24 cellular contexts compared by ENCODE assay signal in the genomic region with DNA sequence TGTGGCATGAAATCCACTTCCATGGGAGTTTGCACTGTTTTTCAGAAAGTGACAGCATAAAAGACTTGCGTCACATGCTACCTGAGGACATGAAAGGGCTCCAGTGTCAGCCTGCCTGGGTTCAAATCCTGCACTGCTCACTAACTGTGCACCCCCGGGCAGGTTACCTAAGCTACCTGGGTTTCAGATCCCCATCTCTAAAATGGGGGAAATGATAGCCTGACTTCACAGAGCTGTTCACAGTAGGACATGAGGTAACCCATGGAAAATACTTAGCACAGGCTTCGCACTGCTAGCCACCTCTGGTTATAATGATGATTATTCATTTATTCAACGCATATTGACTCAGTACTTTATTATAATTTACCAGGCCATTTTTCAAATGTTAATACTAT. TPM values are rescaled to one million over a fixed set of nuclear protein-coding genes. Genes with fewer than 3 reads are reported as not detected.
DNase-seq lines count a peak whose midpoint lies in the region; ATAC-seq, FAIRE-seq and TF ChIP-seq lines count a peak whose summit lies in the region.
"Had no signal": no experiment of that assay in that cellular context is flagged by ENCODE, and none has a peak within 500 bp of the region (broad histone marks: within the 10 kb centered on the region; RNA-seq: fewer than 3 reads in every experiment).

No MANE protein-coding gene starts in this region.

- H3K18ac ChIP-seq in mesenchymal stem cell (ENCODE audit: low read depth in 1 of 2, low read length in 2 of 2), result no peak overlapping the region

- no peak overlapping the region for H3K23ac ChIP-seq in mesenchymal stem cell (ENCODE audit: low read length in 2 of 2)

- H3K36me3 ChIP-seq in A673 (ENCODE audit: insufficient read depth, low read length, poor library complexity, severe bottlenecking), result peaks cover 14% of the 10 kb centered on the region
- H3K36me3 ChIP-seq in WERI-Rb-1, result peaks cover 72% of the 10 kb centered on the region
- H3K36me3 ChIP-seq in mesenchymal stem cell (ENCODE audit: control insufficient read depth in 1 of 2, insufficient read depth in 2 of 2, low read depth in 1 of 2, low read length in 2 of 2), result peaks cover 19 to 59% of the 10 kb centered on the region in 2 experiments

- no peak overlapping the region for H3K9ac ChIP-seq in mesenchymal stem cell (ENCODE audit: low read length)

- H4K8ac ChIP-seq in mesenchymal stem cell (ENCODE audit: low read length), result no peak overlapping the region

- H3K9me3 ChIP-seq in A673 (ENCODE audit: low read depth, low read length, poor library complexity, severe bottlenecking) (no peaks in the 10 kb centered on the region), WERI-Rb-1 (ENCODE audit: severe bottlenecking) (no peaks in the 10 kb centered on the region), mesenchymal stem cell (ENCODE audit: control insufficient read depth, low read length) (no peaks in the 10 kb centered on the region)
- H3K9me3 ChIP-seq: tibial artery had no signal

- H3K4me3 ChIP-seq in A673 (ENCODE audit: low read depth, low read length, poor library complexity, severe bottlenecking) (no peak overlapping the region), WERI-Rb-1 (ENCODE audit: low read depth, low read length) (no peak overlapping the region), mesenchymal stem cell (ENCODE audit: insufficient read depth in 1 of 2, low read depth in 1 of 2, low read length in 2 of 2) (no peak overlapping the region)
- H3K4me3 ChIP-seq: tibial artery had no signal

- BruUV-seq in A673 (replicated peaks; lab: Mats Ljungman, UMichigan), result no TSS peak

- 100% methylated on average over 2 of the region's 4 CpGs for WGBS in mesenchymal stem cell

- DNase-seq in A673 (ENCODE audit: low spot score) (no peak), GM19239 (ENCODE audit: insufficient read length, low spot score) (no peak), WERI-Rb-1 (no peak), mesenchymal stem cell (no peak), hypothalamus (lab: John Stamatoyannopoulos, UW) (no peak)
- DNase-seq in stimulated activated CD4-positive, alpha-beta T cell treated with anti-CD3 and anti-CD28 coated beads, Interleukin-4, amount 100 ng/mL, for 24 hours, result no peak
- DNase-seq: ACHN; activated CD4-positive, alpha-beta T cell treated with anti-CD3 and anti-CD28 coated beads for 36 hours; activated gamma-delta T cell treated with Interleukin-2 at 50 U/mL for 16 hours; activated naive CD8-positive, alpha-beta T cell treated with anti-CD3 and anti-CD28 coated beads, Interleukin-2, amount 50 U/mL, for 24 hours; activated T-cell treated with anti-CD3 and anti-CD28 coated beads for 4 hours; COR-L47; DMS53; GDM1; glutamatergic neuron; islet precursor cell; natural killer cell; NCI-H1105 treated with DMSO at 0.1 percent for 48 hours; NCI-H2029; NCI-H345; stimulated activated naive CD8-positive, alpha-beta T cell treated with anti-CD3 and anti-CD28 coated beads, Interleukin-15, amount 100 ng/mL, for 72 hours; tibial artery had no signal

- peaks cover 17% of the 10 kb centered on the region for H3K79me1 ChIP-seq in mesenchymal stem cell (replicated peaks; ENCODE audit: low read length, poor library complexity, severe bottlenecking)

- TF ChIP-seq CTCF in A673 (conservative IDR thresholded peaks at IDR 0.05; ENCODE audit: low read depth, low read length), result no peak
- TF ChIP-seq CTCF in WERI-Rb-1 (IDR thresholded peaks at IDR 0.05; ENCODE audit: low read depth, low read length), result no peak

- ATAC-seq in HG02678 (IDR thresholded peaks at IDR 0.05; ENCODE audit: unreplicated experiment), result no peak
- ATAC-seq in GM18498 (IDR thresholded peaks at IDR 0.05; ENCODE audit: unreplicated experiment), result no peak
- ATAC-seq: activated CD4-positive, alpha-beta T cell treated with anti-CD3 and anti-CD28 coated beads for 36 hours; activated naive CD8-positive, alpha-beta T cell treated with anti-CD3 and anti-CD28 coated beads, Interleukin-2, amount 50 U/mL, for 24 hours; natural killer cell; stimulated activated naive CD8-positive, alpha-beta T cell treated with anti-CD3 and anti-CD28 coated beads, Interleukin-15, amount 100 ng/mL, for 72 hours had no signal

- POLR2A ChIA-PET in A673 (lab: Charles Lee; ENCODE audit: low non-redundant PET), result no interaction called here

- H2AK5ac ChIP-seq in mesenchymal stem cell (ENCODE audit: low read length, severe bottlenecking), result peak overlapping the region; percentile 16

- H3K27me3 ChIP-seq in A673 (replicated peaks; ENCODE audit: insufficient read depth, low read depth, low read length, poor library complexity) (no peaks in the 10 kb centered on the region), WERI-Rb-1 (ENCODE audit: insufficient read depth, low read depth, severe bottlenecking) (no peaks in the 10 kb centered on the region), mesenchymal stem cell (ENCODE audit: control insufficient read depth in 1 of 2, insufficient read depth in 1 of 2, low read length in 2 of 2) (no peaks in the 10 kb centered on the region)
- H3K27me3 ChIP-seq: tibial artery had no signal

- no peak overlapping the region for H3K4me2 ChIP-seq in mesenchymal stem cell (ENCODE audit: low read length, poor library complexity, severe bottlenecking)

- H3K27ac ChIP-seq in A673 (ENCODE audit: low read depth, low read length, poor library complexity, severe bottlenecking) (peak overlapping the region; percentile 76), WERI-Rb-1 (peak overlapping the region; percentile 72), mesenchymal stem cell (ENCODE audit: low read length, poor library complexity, severe bottlenecking) (no peak overlapping the region)

- intact Hi-C loops in A673 (cut with micrococcal nuclease; ENCODE audit: unreplicated experiment), result no loop called here

- peak; percentile 77 for FAIRE-seq in GM19239 (lab: Jason Lieb, UNC)

- H3K14ac ChIP-seq in mesenchymal stem cell (ENCODE audit: low read length in 2 of 2), result no peak overlapping the region

- H3K4ac ChIP-seq in mesenchymal stem cell (ENCODE audit: low read depth in 1 of 2, low read length in 2 of 2), result peak overlapping the region in 1 of 2 experiments; percentile 9

- H3K4me1 ChIP-seq in A673 (ENCODE audit: insufficient read depth, low read length, poor library complexity, severe bottlenecking) (peaks cover 36% of the 10 kb centered on the region), mesenchymal stem cell (ENCODE audit: control insufficient read depth, insufficient read depth, low read depth, low read length) (peaks cover 20% of the 10 kb centered on the region)

- H2BK15ac ChIP-seq in mesenchymal stem cell (ENCODE audit: low read depth, poor library complexity, severe bottlenecking), result no peak overlapping the region

- H2BK120ac ChIP-seq in mesenchymal stem cell (ENCODE audit: low read depth, low read length), result no peak overlapping the region

- H2BK12ac ChIP-seq in mesenchymal stem cell (ENCODE audit: low read length in 2 of 2), result no peak overlapping the region

- H4K91ac ChIP-seq in mesenchymal stem cell (ENCODE audit: low read length), result no peak overlapping the region

- no peak overlapping the region for H2AFZ ChIP-seq in mesenchymal stem cell (ENCODE audit: low read depth, low read length)

- CTCF ChIA-PET in A673 (lab: Charles Lee), result no interaction called here

- no peak overlapping the region for H2BK5ac ChIP-seq in mesenchymal stem cell (ENCODE audit: low read depth, low read length, poor library complexity, severe bottlenecking)

RNA-seq across cellular contexts. Expression of gene TBC1D7, which starts 23.1 kb away (rescaled TPM):
- 32.1 and 34.2 TPM in 2 replicates for total RNA-seq in A673 (2021)
- 31.7 TPM for polyA plus RNA-seq in mesenchymal stem cell (2013, experiment 1 of 2)
- 30.4 TPM for polyA plus RNA-seq in mesenchymal stem cell (2013, experiment 2 of 2)
